ENCODE assay signal across 1 cellular context in genomic region chr3:119776304-119776703, GRCh38.
A peak's percentile ranks its signal among the peaks of the same experiment; 100 is the strongest.
TF ChIP-seq lines count a peak whose summit lies in the region.

No MANE protein-coding gene starts in this region.

TF ChIP-seq in HEK293, 187 proteins besides CTCF, POLR2A, EP300 and RAD21 (continued from another document):
- TF ChIP-seq ZBTB44 (tag by site-specific recombination; IDR thresholded peaks at IDR 0.05), result no peak
- TF ChIP-seq SETDB1 (IDR thresholded peaks at IDR 0.05; ENCODE audit: insufficient read length, low read length), result peak; percentile 91
- no peak for TF ChIP-seq ZNF660 (tag by site-specific recombination; IDR thresholded peaks at IDR 0.05)
- peak; percentile 99 for TF ChIP-seq ZNF558 (tag by site-specific recombination; IDR thresholded peaks at IDR 0.05)
- peak; percentile 76; the same call in 1 of the 2 replicates for TF ChIP-seq TRIM28 (IDR thresholded peaks at IDR 0.05; ENCODE audit: borderline replicate concordance, low read length)
